Comparison of ENCODE assay signal across 8 cellular contexts in the genomic region with DNA sequence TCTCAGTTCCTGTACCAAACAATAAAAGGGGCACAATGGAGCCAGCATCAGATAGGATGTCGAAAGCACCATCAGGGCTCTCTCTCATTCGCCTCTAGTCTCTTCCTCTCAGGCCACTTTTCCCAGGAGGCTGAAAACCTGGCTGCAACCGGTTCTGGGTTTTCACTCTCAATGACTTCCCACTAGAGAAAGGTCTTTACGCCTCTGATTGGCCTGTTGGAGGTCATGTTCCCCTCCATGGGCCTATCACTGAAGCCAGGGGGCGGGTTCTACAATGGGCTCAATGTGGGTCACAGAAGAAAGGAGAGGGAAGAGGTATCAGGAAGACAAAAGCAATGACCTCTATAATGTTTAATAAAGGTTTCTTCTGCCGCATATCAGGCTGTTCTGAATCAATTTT. TPM values are rescaled to one million over a fixed set of nuclear protein-coding genes. Genes with fewer than 3 reads are reported as not detected.
DNase-seq lines count a peak whose midpoint lies in the region; ATAC-seq, FAIRE-seq and TF ChIP-seq lines count a peak whose summit lies in the region.

No MANE protein-coding gene starts in this region.

- dilution Hi-C loops in keratinocyte (cut with MboI; ENCODE audit: extremely low pct_ligation_motif_present, low sequenced_read_pairs) = no loop called here

- H3K9me3 ChIP-seq in right lobe of liver = no peaks in the 10 kb centered on the region
- H3K9me3 ChIP-seq in HepG2 (ENCODE audit: low read length) = no peaks in the 10 kb centered on the region
- H3K9me3 ChIP-seq in keratinocyte (ENCODE audit: control insufficient read depth, low read depth, low read length) = no peaks in the 10 kb centered on the region

- H3K4me1 ChIP-seq in right lobe of liver (no peaks in the 10 kb centered on the region), HepG2 (ENCODE audit: insufficient read depth, low read length) (peaks cover 3% of the 10 kb centered on the region), keratinocyte (ENCODE audit: control insufficient read depth, extremely low read depth, insufficient read depth, low read length) (peaks cover 15% of the 10 kb centered on the region)

- DNase-seq in right lobe of liver (peak in 1 of 3 donors; percentile 52), HepG2 (ENCODE audit: low spot score) (no peak), MCF 10A (ENCODE audit: unreplicated experiment) (peak; percentile 25), keratinocyte (ENCODE audit: low read depth, low spot score) (no peak), NCI-H146 (lab: John Stamatoyannopoulos, UW) (no peak), NCI-H510A treated with DMSO at 0.1 percent for 48 hours (lab: John Stamatoyannopoulos, UW) (no peak)
- no peak for DNase-seq in T-helper 2 cell treated with Interferon-gamma antibody and Interleukin-4, amounts not matched to agents 5 μg/mL and 100 μg/mL, for 36 hours (ENCODE audit: low spot score)

- peak; percentile 83 to 93 (median 86) for ATAC-seq in right lobe of liver
- no peak for ATAC-seq in HepG2
- ATAC-seq in GM19397 (IDR thresholded peaks at IDR 0.05; ENCODE audit: unreplicated experiment) = no peak

- no peak for TF ChIP-seq RAD21 in HepG2 (CRISPR knock-in tag; IDR thresholded peaks at IDR 0.05)

- FAIRE-seq in HepG2 (lab: Jason Lieb, UNC) = no peak
- no peak for FAIRE-seq in keratinocyte (lab: Jason Lieb, UNC)

- POLR2A ChIA-PET in HepG2 (lab: Yijun Ruan, JAX) = no interaction called here
- POLR2A ChIA-PET in MCF 10A (lab: Yijun Ruan, JAX) = no interaction called here

- H3K27me3 ChIP-seq in right lobe of liver = no peaks in the 10 kb centered on the region
- no peaks in the 10 kb centered on the region for H3K27me3 ChIP-seq in HepG2 (ENCODE audit: control insufficient read depth in 1 of 2, insufficient read depth in 2 of 2, low read length in 2 of 2)
- H3K27me3 ChIP-seq in keratinocyte (ENCODE audit: control insufficient read depth, extremely low read depth, insufficient read depth, low read length) = no peaks in the 10 kb centered on the region

- WGBS in right lobe of liver (ENCODE audit: insufficient coverage, low coverage, low lambda C conversion rate, missing lambda C conversion rate) = 43% methylated on average over 4 of the region's 6 CpGs
- WGBS in HepG2 (ENCODE audit: low lambda C conversion rate) = 94% methylated on average over 6 of the region's 6 CpGs

- CTCF ChIA-PET in HepG2 (lab: Yijun Ruan, JAX; ENCODE audit: low intra/inter-chr PET ratio, low total read pairs) = no interaction called here
- CTCF ChIA-PET in MCF 10A (lab: Yijun Ruan, JAX) = no interaction called here

- no peak overlapping the region for H3K27ac ChIP-seq in right lobe of liver
- no peak overlapping the region for H3K27ac ChIP-seq in HepG2 (ENCODE audit: extremely low read length, insufficient read depth, low read length)
- H3K27ac ChIP-seq in keratinocyte (ENCODE audit: control insufficient read depth, insufficient read depth, low read length) = peak overlapping the region; percentile 5

- H2AFZ ChIP-seq in HepG2 (ENCODE audit: low read length) (no peak overlapping the region), keratinocyte (ENCODE audit: control insufficient read depth, low read length) (no peak overlapping the region)

- H3K4me2 ChIP-seq in HepG2 (ENCODE audit: low read depth, low read length) = no peak overlapping the region
- peak overlapping the region; percentile 45 for H3K4me2 ChIP-seq in keratinocyte (ENCODE audit: control insufficient read depth, extremely low read depth, insufficient read depth, low read depth, low read length)

- BruUV-seq in HepG2 (replicated peaks; lab: Mats Ljungman, UMichigan) = no TSS peak
- no TSS peak for BruUV-seq in MCF 10A (replicated peaks; lab: Mats Ljungman, UMichigan)

- H3K4me3 Mint-ChIP-seq in MCF 10A (ENCODE audit: unreplicated experiment) = no peak overlapping the region
- H3K4me3 Mint-ChIP-seq in T-helper 2 cell treated with Interferon-gamma antibody and Interleukin-4, amounts not matched to agents 5 μg/mL and 100 μg/mL, for 36 hours = no peak overlapping the region

- intact Hi-C loops in right lobe of liver (cut with DNase I) (no loop called here), HepG2 (cut with micrococcal nuclease; ENCODE audit: unreplicated experiment) (no loop called here), MCF 10A (cut with micrococcal nuclease) (no loop called here)

- H3K4me3 ChIP-seq in right lobe of liver (peak overlapping the region in 1 of 3 donors; percentile 12), HepG2 (replicated peaks in 1 of 3; ENCODE audit: insufficient read depth in 1 of 3, low read depth in 2 of 3, low read length in 3 of 3) (no peak overlapping the region), keratinocyte (ENCODE audit: control insufficient read depth in 2 of 3, extremely low read depth in 1 of 3, insufficient read depth in 2 of 3, low read depth in 1 of 3, low read length in 3 of 3) (peak overlapping the region in 1 of 3 experiments; percentile 6)

- TF ChIP-seq POLR2A in right lobe of liver (IDR thresholded peaks at IDR 0.05) (no peak), HepG2 (IDR thresholded peaks at IDR 0.05; ENCODE audit: insufficient read depth in 1 of 2, low read depth in 2 of 2, low read length in 2 of 2) (no peak)

- TF ChIP-seq EP300 in HepG2 (IDR thresholded peaks at IDR 0.05; ENCODE audit: low read depth in 2 of 2, low read length in 2 of 2) = no peak
- TF ChIP-seq EP300 in HepG2 (CRISPR knock-in tag; IDR thresholded peaks at IDR 0.05; ENCODE audit: borderline replicate concordance) = no peak

- H3K36me3 ChIP-seq in right lobe of liver = no peaks in the 10 kb centered on the region
- H3K36me3 ChIP-seq in HepG2 (replicated peaks in 1 of 2; ENCODE audit: control insufficient read depth in 1 of 2, insufficient read depth in 2 of 2, low read length in 2 of 2) = no peaks in the 10 kb centered on the region
- H3K36me3 ChIP-seq in keratinocyte (ENCODE audit: control insufficient read depth in 2 of 2, extremely low read depth in 1 of 2, insufficient read depth in 2 of 2, low read length in 2 of 2) = no peaks in the 10 kb centered on the region

- H3K36me3 Mint-ChIP-seq in MCF 10A (ENCODE audit: insufficient read depth, unreplicated experiment) = no peaks in the 10 kb centered on the region
- no peaks in the 10 kb centered on the region for H3K36me3 Mint-ChIP-seq in T-helper 2 cell treated with Interferon-gamma antibody and Interleukin-4, amounts not matched to agents 5 μg/mL and 100 μg/mL, for 36 hours (ENCODE audit: low read depth)

- H3K4me1 Mint-ChIP-seq in MCF 10A (ENCODE audit: insufficient read depth, unreplicated experiment) = peaks cover 22% of the 10 kb centered on the region
- peaks cover 7% of the 10 kb centered on the region for H3K4me1 Mint-ChIP-seq in T-helper 2 cell treated with Interferon-gamma antibody and Interleukin-4, amounts not matched to agents 5 μg/mL and 100 μg/mL, for 36 hours (ENCODE audit: low read depth)

- TF ChIP-seq CTCF in right lobe of liver (IDR thresholded peaks at IDR 0.05) = no peak
- TF ChIP-seq CTCF in HepG2 (CRISPR knock-in tag; IDR thresholded peaks at IDR 0.05) = no peak
- TF ChIP-seq CTCF in MCF 10A (IDR thresholded peaks at IDR 0.05; ENCODE audit: unreplicated experiment) = no peak
- no peak for TF ChIP-seq CTCF in keratinocyte (optimal IDR thresholded peaks at IDR 0.05 in 1 of 3, IDR thresholded peaks at IDR 0.05 in 1 of 3, conservative IDR thresholded peaks at IDR 0.05 in 1 of 3; ENCODE audit: extremely low read depth in 1 of 3, insufficient read depth in 2 of 3, low read length in 3 of 3)

- H3K79me2 ChIP-seq in HepG2 (ENCODE audit: insufficient read depth, low read length) (peaks cover 8% of the 10 kb centered on the region), keratinocyte (ENCODE audit: control insufficient read depth, insufficient read depth, low read length) (peaks cover 15% of the 10 kb centered on the region)

- no peak overlapping the region for H3K27ac Mint-ChIP-seq in MCF 10A (ENCODE audit: low read depth, unreplicated experiment)
- H3K27ac Mint-ChIP-seq in T-helper 2 cell treated with Interferon-gamma antibody and Interleukin-4, amounts not matched to agents 5 μg/mL and 100 μg/mL, for 36 hours = no peak overlapping the region

- no peaks in the 10 kb centered on the region for H3K9me1 ChIP-seq in keratinocyte (ENCODE audit: control insufficient read depth, extremely low read depth, insufficient read depth, low read length)

- H3K9ac ChIP-seq in HepG2 (ENCODE audit: insufficient read depth, low read depth, low read length) (no peak overlapping the region), keratinocyte (ENCODE audit: control insufficient read depth, extremely low read depth, insufficient read depth, low read length) (no peak overlapping the region)

- in situ Hi-C loops in HepG2 (cut with HindIII; ENCODE audit: extremely low pct_ligation_motif_present, low pct_unique_long_range_greater_than_20kb) = no loop called here

- no peaks in the 10 kb centered on the region for H4K20me1 ChIP-seq in HepG2 (ENCODE audit: insufficient read depth, low read length)
- H4K20me1 ChIP-seq in keratinocyte (ENCODE audit: control insufficient read depth, extremely low read depth, insufficient read depth, low read length) = no peaks in the 10 kb centered on the region

- H3K27me3 Mint-ChIP-seq in MCF 10A (ENCODE audit: insufficient read depth, unreplicated experiment) = no peaks in the 10 kb centered on the region
- no peaks in the 10 kb centered on the region for H3K27me3 Mint-ChIP-seq in T-helper 2 cell treated with Interferon-gamma antibody and Interleukin-4, amounts not matched to agents 5 μg/mL and 100 μg/mL, for 36 hours (ENCODE audit: low read depth)

- H3K9me3 Mint-ChIP-seq in MCF 10A (ENCODE audit: unreplicated experiment) = no peaks in the 10 kb centered on the region
- H3K9me3 Mint-ChIP-seq in T-helper 2 cell treated with Interferon-gamma antibody and Interleukin-4, amounts not matched to agents 5 μg/mL and 100 μg/mL, for 36 hours = no peaks in the 10 kb centered on the region

RNA-seq across cellular contexts. Expression of a gene that starts 29.3 kb away (rescaled TPM):
- total RNA-seq in right lobe of liver (1 to 10 TPM in 1 of 6 experiments, under 1 TPM in 5; 0.28 to 1.6 (median 0.68) TPM), HepG2 (2016; rRNA removed; fragmentation: Illumina TruSeq; extraction: Trizol) (1.8 and 2.8 TPM in 2 replicates), MCF 10A (2022) (11.3 and 22.4 TPM in 2 replicates)
- total RNA-seq in HepG2 (2016; cell fraction: cytosol; rRNA removed; fragmentation: Illumina TruSeq; extraction: Trizol; ENCODE audit: low read depth) = 4.8 and 6.6 TPM in 2 replicates
- 1.6 and 3.1 TPM in 2 replicates for total RNA-seq in HepG2 (2016; cell fraction: insoluble cytoplasmic fraction; rRNA removed; fragmentation: Illumina TruSeq; extraction: Trizol)
- 3.7 and 3.8 TPM in 2 replicates for total RNA-seq in HepG2 (2016; cell fraction: membrane; rRNA removed; fragmentation: Illumina TruSeq; extraction: Trizol)
- total RNA-seq in HepG2 (2016; cell fraction: nucleus; rRNA removed; fragmentation: Illumina TruSeq; extraction: Trizol) = 11.3 and 11.8 TPM in 2 replicates
- polyA plus RNA-seq in HepG2 (2011; rRNA removed) (2.8 and 3.9 TPM in 2 replicates), keratinocyte (4.7 to 9.8 TPM (median 5.2 TPM) in 3 replicates)
- 2.1 and 3.7 TPM in 2 replicates for polyA plus RNA-seq in HepG2 (2011; cell fraction: cytosol; rRNA removed)
- polyA plus RNA-seq in HepG2 (2011; cell fraction: nucleus; rRNA removed) = 22.9 and 29.9 TPM in 2 replicates
- 1.9 and 2.3 TPM in 2 replicates for polyA plus RNA-seq in HepG2 (2012)
- polyA plus RNA-seq in HepG2 (2016; cell fraction: cytosol; fragmentation: Illumina TruSeq; extraction: Trizol; ENCODE audit: low read depth) = 0.08 and 0.29 TPM in 2 replicates
- 1.8 and 2.7 TPM in 2 replicates for polyA plus RNA-seq in HepG2 (2016; cell fraction: insoluble cytoplasmic fraction; fragmentation: Illumina TruSeq; extraction: Trizol; ENCODE audit: low read depth)
- polyA plus RNA-seq in HepG2 (2016; cell fraction: membrane; fragmentation: Illumina TruSeq; extraction: Trizol; ENCODE audit: low read depth) = 0.27 and 0.43 TPM in 2 replicates
- 10.3 and 11.8 TPM in 2 replicates for polyA plus RNA-seq in HepG2 (2016; cell fraction: nucleus; fragmentation: Illumina TruSeq; extraction: Trizol; ENCODE audit: insufficient read depth, low read depth)
- polyA minus RNA-seq in HepG2 (2011; rRNA and poly(A)+ RNA removed; ENCODE audit: low replicate concordance) = 13.0 TPM in 1 of 2 replicates, not detected in the other
- 4.4 and 6.9 TPM in 2 replicates for polyA minus RNA-seq in HepG2 (2011; cell fraction: cytosol; rRNA and poly(A)+ RNA removed)
- polyA minus RNA-seq in HepG2 (2011; cell fraction: nucleus; rRNA and poly(A)+ RNA removed) = 37.1 and 39.4 TPM in 2 replicates
- 1.3 TPM for polyA plus RNA-seq in keratinocyte (2011; ENCODE audit: low read depth)
- 4.2 and 9.1 TPM in 2 replicates for polyA plus RNA-seq in keratinocyte (2011; cell fraction: cytosol; rRNA removed)
- 26.0 and 34.8 TPM in 2 replicates for polyA plus RNA-seq in keratinocyte (2011; cell fraction: nucleus; rRNA removed)
- 2.9 and 8.4 TPM in 2 replicates for polyA plus RNA-seq in keratinocyte (2012; ENCODE audit: low replicate concordance)
- 15.7 to 39.9 TPM (median 16.4 TPM) in 3 replicates for polyA minus RNA-seq in keratinocyte
- 10.4 TPM for polyA minus RNA-seq in keratinocyte (2011; cell fraction: cytosol; rRNA and poly(A)+ RNA removed)
- 29.2 and 32.5 TPM in 2 replicates for polyA minus RNA-seq in keratinocyte (2011; cell fraction: nucleus; rRNA and poly(A)+ RNA removed)

Comparison
In these comparisons a context has a peak if more than half of its experiments do, and no peak if none do; other contexts are left out.
1. ATAC-seq: peak in right lobe of liver (4 of 4); none in HepG2 (single experiment) and GM19397 (single experiment).